In the genomic region with DNA sequence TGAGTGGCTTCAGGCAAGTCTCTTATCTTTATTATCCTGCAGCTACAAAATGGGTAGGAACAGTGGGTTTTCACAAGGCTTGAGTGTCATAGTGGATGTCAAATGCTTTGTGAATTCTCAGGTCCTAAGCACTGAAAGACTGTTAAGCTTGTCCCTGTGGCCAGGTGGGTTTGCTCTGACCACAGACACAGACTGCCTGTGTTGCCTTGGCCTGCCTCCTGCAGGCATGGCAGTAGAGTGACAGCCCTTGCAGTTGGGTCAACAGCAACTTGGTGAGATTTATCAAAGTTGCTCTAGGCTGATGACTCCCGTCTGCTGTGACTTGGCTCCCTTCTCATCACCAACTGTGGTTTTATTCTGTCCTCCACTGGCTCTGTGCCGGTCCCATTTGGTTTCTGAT, we compare ENCODE assay signal across 29 cellular contexts.
DNase-seq lines count a peak whose midpoint lies in the region; ATAC-seq, FAIRE-seq and TF ChIP-seq lines count a peak whose summit lies in the region.
"Had no signal": no experiment of that assay in that cellular context is flagged by ENCODE, and none has a peak within 500 bp of the region (broad histone marks: within the 10 kb centered on the region; RNA-seq: fewer than 3 reads in every experiment).

No MANE protein-coding gene starts in this region.

- POLR2A ChIA-PET in K562 (lab: Yijun Ruan, JAX) = interaction anchor here (0.6 kb wide), 1 partner anchor 90 kb away, joined by 3 read pairs; no protein-coding TSS in a partner anchor

- CTCF ChIA-PET in K562 (lab: Yijun Ruan, JAX; ENCODE audit: low intra/inter-chr PET ratio) = no interaction called here

- TF ChIP-seq CTCF in Loucy (conservative IDR thresholded peaks at IDR 0.05; ENCODE audit: low read length) (peak; percentile 50), K562 (IDR thresholded peaks at IDR 0.05 in 2 of 3, conservative IDR thresholded peaks at IDR 0.05 in 1 of 3; ENCODE audit: insufficient read depth in 2 of 3, low read depth in 1 of 3, low read length in 3 of 3) (peak in 2 of 3 experiments; percentile 11 to 14; a peak in 1 of 6 replicates), esophagus squamous epithelium (IDR thresholded peaks at IDR 0.05) (no peak)

- BruUV-seq in K562 (replicated peaks; lab: Mats Ljungman, UMichigan) = no TSS peak

- TF ChIP-seq EP300 in K562 (IDR thresholded peaks at IDR 0.05; ENCODE audit: low read length) = no peak

- intact Hi-C loops in K562 (cut with micrococcal nuclease) = no loop called here
- intact Hi-C loops in esophagus squamous epithelium (cut with DNase I) = no loop called here

- no peaks in the 10 kb centered on the region for H3K79me2 ChIP-seq in Loucy (ENCODE audit: insufficient read depth, low read length)
- H3K79me2 ChIP-seq in K562 (ENCODE audit: control insufficient read depth, insufficient read depth, low read length) = no peaks in the 10 kb centered on the region

- H3K9me1 ChIP-seq in K562 (ENCODE audit: control insufficient read depth, insufficient read depth, low read length) = no peaks in the 10 kb centered on the region

- H3K9me2 ChIP-seq in Loucy (replicated peaks; ENCODE audit: low read depth, low read length) = no peaks in the 10 kb centered on the region

- in situ Hi-C loops in K562 (cut with MboI) = loop anchor here (25.0 kb wide), 1 partner anchor 554 kb away; a partner anchor contains a TSS

- ATAC-seq in K562 = no peak
- ATAC-seq: Right ventricle myocardium inferior, T-cell had no signal

- FAIRE-seq in K562 (lab: Jason Lieb, UNC) (no peak), urothelium cell line (lab: Jason Lieb, UNC) (peak; percentile 40)
- FAIRE-seq: GM18507 had no signal

- H2AFZ ChIP-seq in Loucy (ENCODE audit: low read length) (no peak overlapping the region), K562 (ENCODE audit: low read depth, low read length) (no peak overlapping the region)
- H2AFZ ChIP-seq: PC-9 had no signal

- 0% methylated on average over 2 of the region's 2 CpGs for WGBS in K562 (ENCODE audit: insufficient coverage, low coverage, missing lambda C conversion rate)
- WGBS in esophagus squamous epithelium, 2 donors = 68 to 85% methylated on average over 2 of the region's 2 CpGs

- H3K9ac ChIP-seq in Loucy (ENCODE audit: low read depth, low read length, poor library complexity, severe bottlenecking) (no peak overlapping the region), K562 (ENCODE audit: insufficient read depth in 1 of 2, low read depth in 2 of 2, low read length in 2 of 2) (no peak overlapping the region)
- H3K9ac ChIP-seq: KMS-11 had no signal

- no peak overlapping the region for H3K27ac ChIP-seq in K562 (ENCODE audit: extremely low read depth, low read depth, low read length)
- H3K27ac ChIP-seq in esophagus squamous epithelium = no peak overlapping the region
- H3K27ac ChIP-seq: 22Rv1, KMS-11, PC-9, SJSA1 had no signal

- H4K20me1 ChIP-seq in Loucy (ENCODE audit: insufficient read depth, low read length, poor library complexity, severe bottlenecking) = no peaks in the 10 kb centered on the region
- H4K20me1 ChIP-seq in K562 (replicated peaks; ENCODE audit: control insufficient read depth, insufficient read depth, low read length) = no peaks in the 10 kb centered on the region

- TF ChIP-seq RAD21 in K562 (CRISPR knock-in tag; conservative IDR thresholded peaks at IDR 0.05 in 1 of 2, IDR thresholded peaks at IDR 0.05 in 1 of 2) = peak in 1 of 2 experiments; percentile 26; a peak in 1 of 4 replicates

- H3K36me3 ChIP-seq in Loucy (ENCODE audit: insufficient read depth, low read length) (no peaks in the 10 kb centered on the region), K562 (ENCODE audit: control insufficient read depth, insufficient read depth, low read length) (no peaks in the 10 kb centered on the region), esophagus squamous epithelium (no peaks in the 10 kb centered on the region)
- H3K36me3 ChIP-seq: BE2C, HAP-1, SJSA1 had no signal

- H3K4me2 ChIP-seq in Loucy (ENCODE audit: low read depth, low read length, poor library complexity, severe bottlenecking) (no peak overlapping the region), K562 (ENCODE audit: insufficient read depth, low read length) (no peak overlapping the region)
- H3K4me2 ChIP-seq: KMS-11, PC-9 had no signal

- H3K4me1 ChIP-seq in Loucy (ENCODE audit: insufficient read depth, low read length, poor library complexity, severe bottlenecking) = no peaks in the 10 kb centered on the region
- H3K4me1 ChIP-seq in K562 (replicated peaks in 1 of 2; ENCODE audit: control insufficient read depth in 2 of 2, insufficient read depth in 2 of 2, low read length in 2 of 2) = no peaks in the 10 kb centered on the region
- H3K4me1 ChIP-seq in esophagus squamous epithelium = no peaks in the 10 kb centered on the region
- H3K4me1 ChIP-seq: BE2C, HAP-1, SJSA1 had no signal

- H3K4me3 ChIP-seq in Loucy (ENCODE audit: low read length, poor library complexity, severe bottlenecking) = no peak overlapping the region
- H3K4me3 ChIP-seq in K562 = no peak overlapping the region
- H3K4me3 ChIP-seq in esophagus squamous epithelium = no peak overlapping the region
- H3K4me3 ChIP-seq: HAP-1, PC-9, SJSA1 had no signal

- DNase-seq in NCI-H748 (lab: John Stamatoyannopoulos, UW; ENCODE audit: unreplicated experiment) (peak; percentile 20), NCI-H748 treated with DMSO at 0.1 percent for 48 hours (lab: John Stamatoyannopoulos, UW) (no peak), K562 (ENCODE audit: extremely low read depth in 1 of 4, low spot score in 3 of 4) (no peak), urothelium cell line (ENCODE audit: low spot score) (no peak), H4 (ENCODE audit: low spot score) (no peak), GDM1 (lab: John Stamatoyannopoulos, UW) (no peak), esophagus squamous epithelium (lab: John Stamatoyannopoulos, UW) (no peak)
- DNase-seq: ACHN; BE2C; DMS153; HFFc6; NCI-H1048; NCI-H1417 treated with DMSO at 0.1 percent for 48 hours; NCI-H1694 treated with DMSO at 0.1 percent for 48 hours; NCI-H2081; NCI-H2171; NCI-H226; NCI-H510A; NCI-H774; NK-92 treated with Interleukin-12 subunit alpha and Interleukin-12 subunit beta, amount 100 ng/mL, for 24 hours; PC-9; T-cell had no signal

- H3F3A ChIP-seq in Loucy (ENCODE audit: low read depth) = no peaks in the 10 kb centered on the region

- H3K9me3 ChIP-seq in Loucy (ENCODE audit: insufficient read depth, low read depth, low read length) = no peaks in the 10 kb centered on the region
- no peaks in the 10 kb centered on the region for H3K9me3 ChIP-seq in K562 (replicated peaks; ENCODE audit: control insufficient read depth, insufficient read depth, low read depth, low read length)
- no peaks in the 10 kb centered on the region for H3K9me3 ChIP-seq in esophagus squamous epithelium
- H3K9me3 ChIP-seq: BE2C, HAP-1, SJSA1 had no signal

- TF ChIP-seq POLR2A in K562 (conservative IDR thresholded peaks at IDR 0.05) (no peak), esophagus squamous epithelium (IDR thresholded peaks at IDR 0.05) (no peak)

- no peaks in the 10 kb centered on the region for H3K27me3 ChIP-seq in Loucy (ENCODE audit: insufficient read depth, low read length, poor library complexity, severe bottlenecking)
- no peaks in the 10 kb centered on the region; a peak in 1 of 5 replicates for H3K27me3 ChIP-seq in K562 (ENCODE audit: control insufficient read depth in 2 of 2, insufficient read depth in 2 of 2, low read length in 2 of 2)
- peaks cover 0 to 38% (median 0%) of the 10 kb centered on the region in 4 donors for H3K27me3 ChIP-seq in esophagus squamous epithelium
- H3K27me3 ChIP-seq: SJSA1 had no signal

TF ChIP-seq in K562, 482 proteins besides CTCF, POLR2A, EP300 and RAD21 (continues in another document):
- TF ChIP-seq ILF3 (IDR thresholded peaks at IDR 0.05; ENCODE audit: borderline replicate concordance) (no peak), NR2F6 (CRISPR knock-in tag; IDR thresholded peaks at IDR 0.05) (no peak), DIDO1 (tag; IDR thresholded peaks at IDR 0.05; ENCODE audit: low read depth) (no peak), ZSCAN29 (IDR thresholded peaks at IDR 0.05) (no peak), U2AF2 (optimal IDR thresholded peaks at IDR 0.05; ENCODE audit: low read depth, low read length) (no peak), HOXB6 (CRISPR knock-in tag; IDR thresholded peaks at IDR 0.05; ENCODE audit: borderline replicate concordance) (no peak), LEF1 (IDR thresholded peaks at IDR 0.05) (no peak), TAF9B (IDR thresholded peaks at IDR 0.05; ENCODE audit: partially characterized antibody) (no peak)
- TF ChIP-seq, protein P1, sequence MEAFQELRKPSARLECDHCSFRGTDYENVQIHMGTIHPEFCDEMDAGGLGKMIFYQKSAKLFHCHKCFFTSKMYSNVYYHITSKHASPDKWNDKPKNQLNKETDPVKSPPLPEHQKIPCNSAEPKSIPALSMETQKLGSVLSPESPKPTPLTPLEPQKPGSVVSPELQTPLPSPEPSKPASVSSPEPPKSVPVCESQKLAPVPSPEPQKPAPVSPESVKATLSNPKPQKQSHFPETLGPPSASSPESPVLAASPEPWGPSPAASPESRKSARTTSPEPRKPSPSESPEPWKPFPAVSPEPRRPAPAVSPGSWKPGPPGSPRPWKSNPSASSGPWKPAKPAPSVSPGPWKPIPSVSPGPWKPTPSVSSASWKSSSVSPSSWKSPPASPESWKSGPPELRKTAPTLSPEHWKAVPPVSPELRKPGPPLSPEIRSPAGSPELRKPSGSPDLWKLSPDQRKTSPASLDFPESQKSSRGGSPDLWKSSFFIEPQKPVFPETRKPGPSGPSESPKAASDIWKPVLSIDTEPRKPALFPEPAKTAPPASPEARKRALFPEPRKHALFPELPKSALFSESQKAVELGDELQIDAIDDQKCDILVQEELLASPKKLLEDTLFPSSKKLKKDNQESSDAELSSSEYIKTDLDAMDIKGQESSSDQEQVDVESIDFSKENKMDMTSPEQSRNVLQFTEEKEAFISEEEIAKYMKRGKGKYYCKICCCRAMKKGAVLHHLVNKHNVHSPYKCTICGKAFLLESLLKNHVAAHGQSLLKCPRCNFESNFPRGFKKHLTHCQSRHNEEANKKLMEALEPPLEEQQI (IDR thresholded peaks at IDR 0.05) = no peak
- TF ChIP-seq, protein P2, sequence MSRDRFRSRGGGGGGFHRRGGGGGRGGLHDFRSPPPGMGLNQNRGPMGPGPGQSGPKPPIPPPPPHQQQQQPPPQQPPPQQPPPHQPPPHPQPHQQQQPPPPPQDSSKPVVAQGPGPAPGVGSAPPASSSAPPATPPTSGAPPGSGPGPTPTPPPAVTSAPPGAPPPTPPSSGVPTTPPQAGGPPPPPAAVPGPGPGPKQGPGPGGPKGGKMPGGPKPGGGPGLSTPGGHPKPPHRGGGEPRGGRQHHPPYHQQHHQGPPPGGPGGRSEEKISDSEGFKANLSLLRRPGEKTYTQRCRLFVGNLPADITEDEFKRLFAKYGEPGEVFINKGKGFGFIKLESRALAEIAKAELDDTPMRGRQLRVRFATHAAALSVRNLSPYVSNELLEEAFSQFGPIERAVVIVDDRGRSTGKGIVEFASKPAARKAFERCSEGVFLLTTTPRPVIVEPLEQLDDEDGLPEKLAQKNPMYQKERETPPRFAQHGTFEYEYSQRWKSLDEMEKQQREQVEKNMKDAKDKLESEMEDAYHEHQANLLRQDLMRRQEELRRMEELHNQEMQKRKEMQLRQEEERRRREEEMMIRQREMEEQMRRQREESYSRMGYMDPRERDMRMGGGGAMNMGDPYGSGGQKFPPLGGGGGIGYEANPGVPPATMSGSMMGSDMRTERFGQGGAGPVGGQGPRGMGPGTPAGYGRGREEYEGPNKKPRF (IDR thresholded peaks at IDR 0.05; ENCODE audit: low read depth, low read length) = no peak

Comparison
In these comparisons a context has a peak if more than half of its experiments do, and no peak if none do; other contexts are left out.
1. CTCF ChIP-seq: peak in Loucy (single experiment) and K562 (2 of 3); none in esophagus squamous epithelium (0 of 6).